Comparison of ENCODE assay signal across 8 cellular contexts in genomic region chr10:115092555-115093285, GRCh38. TPM values are rescaled to one million over a fixed set of nuclear protein-coding genes. Genes with fewer than 3 reads are reported as not detected.
DNase-seq lines count a peak whose midpoint lies in the region; ATAC-seq, FAIRE-seq and TF ChIP-seq lines count a peak whose summit lies in the region.

No MANE protein-coding gene starts in this region.

- TF ChIP-seq CTCF in DND-41 (IDR thresholded peaks at IDR 0.05; ENCODE audit: borderline replicate concordance, extremely low read depth, low read length, poor library complexity, severe bottlenecking): no peak
- TF ChIP-seq CTCF in HepG2 (CRISPR knock-in tag; IDR thresholded peaks at IDR 0.05): no peak

- H3K27ac Mint-ChIP-seq in T-cell: no peak overlapping the region
- H3K27ac Mint-ChIP-seq in stimulated activated naive CD8-positive, alpha-beta T cell treated with anti-CD3 and anti-CD28 coated beads, Interleukin-15, amount 100 ng/mL, for 72 hours: no peak overlapping the region

- H3K9ac ChIP-seq in DND-41 (ENCODE audit: low read depth, low read length) (peak overlapping the region; percentile 61), HepG2 (ENCODE audit: insufficient read depth, low read depth, low read length) (no peak overlapping the region)

- H3K9me3 ChIP-seq in DND-41 (ENCODE audit: insufficient read depth, low read length, severe bottlenecking) (no peaks in the 10 kb centered on the region), HepG2 (ENCODE audit: low read length) (no peaks in the 10 kb centered on the region), small intestine (ENCODE audit: control insufficient read depth, low read depth) (no peaks in the 10 kb centered on the region)

- TF ChIP-seq POLR2A in HepG2 (IDR thresholded peaks at IDR 0.05; ENCODE audit: insufficient read depth in 1 of 2, low read depth in 2 of 2, low read length in 2 of 2): no peak

- FAIRE-seq in HepG2 (lab: Jason Lieb, UNC) (no peak), small intestine (lab: Jason Lieb, UNC) (no peak)

- H3K27ac ChIP-seq in DND-41 (ENCODE audit: low read length) (peak overlapping the region; percentile 9; the same call in 1 of the 2 replicates), HepG2 (ENCODE audit: extremely low read length, insufficient read depth, low read length) (no peak overlapping the region), small intestine (ENCODE audit: low read depth in 1 of 2, low read length in 1 of 2) (no peak overlapping the region)

- H3K4me2 ChIP-seq in DND-41 (ENCODE audit: insufficient read depth, low read length) (peak overlapping the region; percentile 86), HepG2 (ENCODE audit: low read depth, low read length) (peak overlapping the region; percentile 84)

- peaks cover 45 to 46% of the 10 kb centered on the region in 2 donors for H3K27me3 Mint-ChIP-seq in T-cell
- H3K27me3 Mint-ChIP-seq in stimulated activated naive CD8-positive, alpha-beta T cell treated with anti-CD3 and anti-CD28 coated beads, Interleukin-15, amount 100 ng/mL, for 72 hours: peaks cover 53% of the 10 kb centered on the region

- peak; percentile 82 for ATAC-seq in DND-41 (ENCODE audit: insufficient read depth, low read depth)
- peak; percentile 37 for ATAC-seq in GM19468 (IDR thresholded peaks at IDR 0.05; ENCODE audit: extremely low read depth, unreplicated experiment)
- peak; percentile 77 for ATAC-seq in HG03520 (IDR thresholded peaks at IDR 0.05; ENCODE audit: unreplicated experiment)
- peak; percentile 65 to 89 (median 70) for ATAC-seq in T-cell (replicated peaks in 1 of 4)
- ATAC-seq in HepG2: peak; percentile 34
- peak; percentile 78 for ATAC-seq in stimulated activated naive CD8-positive, alpha-beta T cell treated with anti-CD3 and anti-CD28 coated beads, Interleukin-15, amount 100 ng/mL, for 72 hours

- DNase-seq in DND-41 (peak; percentile 46), T-cell (peak in 8 of 34 experiments; percentile 0 to 15 (median 7)), dedifferentiated amniotic fluid mesenchymal stem cell (ENCODE audit: extremely low spot score) (peak; percentile 37), HepG2 (ENCODE audit: low spot score) (no peak), small intestine (no peak)
- DNase-seq in stimulated activated naive CD8-positive, alpha-beta T cell treated with anti-CD3 and anti-CD28 coated beads, Interleukin-15, amount 100 ng/mL, for 72 hours: peak; percentile 24 to 57

- no peak for TF ChIP-seq EP300 in HepG2 (IDR thresholded peaks at IDR 0.05; ENCODE audit: low read depth in 2 of 2, low read length in 2 of 2)
- no peak for TF ChIP-seq EP300 in HepG2 (CRISPR knock-in tag; IDR thresholded peaks at IDR 0.05; ENCODE audit: borderline replicate concordance)

- CTCF ChIA-PET in T-cell (lab: Charles Lee) (no interaction called here), HepG2 (lab: Yijun Ruan, JAX; ENCODE audit: low intra/inter-chr PET ratio, low total read pairs) (no interaction called here)

- peaks cover 11 to 19% (median 14%) of the 10 kb centered on the region in 3 donors for H3K4me1 Mint-ChIP-seq in T-cell
- H3K4me1 Mint-ChIP-seq in stimulated activated naive CD8-positive, alpha-beta T cell treated with anti-CD3 and anti-CD28 coated beads, Interleukin-15, amount 100 ng/mL, for 72 hours: peaks cover 13% of the 10 kb centered on the region

- TF ChIP-seq RAD21 in HepG2 (CRISPR knock-in tag; IDR thresholded peaks at IDR 0.05): no peak

- H3K4me1 ChIP-seq in DND-41 (ENCODE audit: insufficient read depth, low read length) (peaks cover 22% of the 10 kb centered on the region), HepG2 (ENCODE audit: insufficient read depth, low read length) (no peaks in the 10 kb centered on the region), small intestine (ENCODE audit: control insufficient read depth in 2 of 2, insufficient read depth in 1 of 2, low read depth in 1 of 2, low read length in 1 of 2) (no peaks in the 10 kb centered on the region)

- BruUV-seq in HepG2 (replicated peaks; lab: Mats Ljungman, UMichigan): no TSS peak

- H3K36me3 ChIP-seq in DND-41 (ENCODE audit: insufficient read depth, low read length) (no peaks in the 10 kb centered on the region), HepG2 (replicated peaks in 1 of 2; ENCODE audit: control insufficient read depth in 1 of 2, insufficient read depth in 2 of 2, low read length in 2 of 2) (no peaks in the 10 kb centered on the region), small intestine (ENCODE audit: control insufficient read depth in 2 of 2, insufficient read depth in 2 of 2, low read length in 2 of 2) (no peaks in the 10 kb centered on the region)

- H2AFZ ChIP-seq in DND-41 (ENCODE audit: low read depth, low read length) (peak overlapping the region; percentile 77), HepG2 (ENCODE audit: low read length) (no peak overlapping the region)

- H3K9me3 Mint-ChIP-seq in T-cell: no peaks in the 10 kb centered on the region
- H3K9me3 Mint-ChIP-seq in stimulated activated naive CD8-positive, alpha-beta T cell treated with anti-CD3 and anti-CD28 coated beads, Interleukin-15, amount 100 ng/mL, for 72 hours: peaks cover 0 to 2% of the 10 kb centered on the region in 2 donors

- no peaks in the 10 kb centered on the region for H3K36me3 Mint-ChIP-seq in T-cell

- in situ Hi-C loops in HepG2 (cut with HindIII; ENCODE audit: extremely low pct_ligation_motif_present, low pct_unique_long_range_greater_than_20kb): no loop called here

- H3K4me3 ChIP-seq in DND-41 (ENCODE audit: low read depth in 1 of 2, low read length in 2 of 2) (peak overlapping the region; percentile 34 to 67; a peak in 3 of 4 replicates), HepG2 (replicated peaks in 1 of 3; ENCODE audit: insufficient read depth in 1 of 3, low read depth in 2 of 3, low read length in 3 of 3) (peak overlapping the region; percentile 47 to 73 (median 62); a peak in 4 of 6 replicates), small intestine (ENCODE audit: low read depth in 1 of 2, low read length in 2 of 2) (peak overlapping the region in 1 of 2 donors; percentile 66)

- peak overlapping the region; percentile 68 to 85 (median 79) for H3K4me3 Mint-ChIP-seq in T-cell
- H3K4me3 Mint-ChIP-seq in stimulated activated naive CD8-positive, alpha-beta T cell treated with anti-CD3 and anti-CD28 coated beads, Interleukin-15, amount 100 ng/mL, for 72 hours: peak overlapping the region; percentile 72 to 82

- H4K20me1 ChIP-seq in DND-41 (ENCODE audit: insufficient read depth, low read length): no peaks in the 10 kb centered on the region
- H4K20me1 ChIP-seq in HepG2 (ENCODE audit: insufficient read depth, low read length): no peaks in the 10 kb centered on the region

- POLR2A ChIA-PET in T-cell (lab: Charles Lee) (no interaction called here), HepG2 (lab: Yijun Ruan, JAX) (no interaction called here)

- intact Hi-C loops in HepG2 (cut with micrococcal nuclease; ENCODE audit: unreplicated experiment): loop anchor here (1.0 to 5.0 kb wide), 2 partner anchors 65 to 215 kb away; no protein-coding TSS in a partner anchor

- WGBS in HepG2 (ENCODE audit: low lambda C conversion rate): 24% methylated on average over 27 of the region's 75 CpGs
- WGBS in small intestine, 3 donors: 0 to 1% (median 0%) methylated on average over 35 to 75 of the region's 75 CpGs

- H3K79me2 ChIP-seq in DND-41 (ENCODE audit: insufficient read depth, low read length): no peaks in the 10 kb centered on the region
- no peaks in the 10 kb centered on the region for H3K79me2 ChIP-seq in HepG2 (ENCODE audit: insufficient read depth, low read length)

- H3K27me3 ChIP-seq in DND-41 (ENCODE audit: insufficient read depth, low read length, poor library complexity) (peaks cover 49% of the 10 kb centered on the region), HepG2 (ENCODE audit: control insufficient read depth in 1 of 2, insufficient read depth in 2 of 2, low read length in 2 of 2) (peaks cover 3 to 26% of the 10 kb centered on the region in 2 experiments; a peak in 3 of 5 replicates), small intestine (ENCODE audit: control insufficient read depth in 2 of 2, insufficient read depth in 2 of 2, low read length in 2 of 2) (peaks cover 0 to 11% of the 10 kb centered on the region in 2 donors)

RNA-seq across cellular contexts. Expression of gene ATRNL1, which starts 0.4 kb away (rescaled TPM):
- total RNA-seq in T-cell: under 1 TPM in 3 of 5 donors, not detected in 2; 0.18 to 0.35 (median 0.20) TPM
- 0.04 TPM in 1 of 2 replicates, not detected in the other for total RNA-seq in HepG2 (2016; rRNA removed; fragmentation: Illumina TruSeq; extraction: Trizol)
- total RNA-seq in HepG2 (2016; cell fraction: cytosol; rRNA removed; fragmentation: Illumina TruSeq; extraction: Trizol; ENCODE audit: low read depth): 0.20 TPM in 1 of 2 replicates, not detected in the other
- total RNA-seq in HepG2 (2016; cell fraction: insoluble cytoplasmic fraction; rRNA removed; fragmentation: Illumina TruSeq; extraction: Trizol): not detected in 2 replicates
- total RNA-seq in HepG2 (2016; cell fraction: membrane; rRNA removed; fragmentation: Illumina TruSeq; extraction: Trizol): 0.14 and 0.22 TPM in 2 replicates
- not detected in 2 replicates for total RNA-seq in HepG2 (2016; cell fraction: nucleus; rRNA removed; fragmentation: Illumina TruSeq; extraction: Trizol)
- polyA plus RNA-seq in HepG2 (2011; rRNA removed): 0.01 TPM in 1 of 2 replicates, not detected in the other
- polyA plus RNA-seq in HepG2 (2011; cell fraction: cytosol; rRNA removed): 0.03 TPM in 1 of 2 replicates, not detected in the other
- not detected in 2 replicates for polyA plus RNA-seq in HepG2 (2011; cell fraction: nucleus; rRNA removed)
- 0.12 TPM in 1 of 2 replicates, not detected in the other for polyA plus RNA-seq in HepG2 (2012)
- polyA plus RNA-seq in HepG2 (2016; cell fraction: cytosol; fragmentation: Illumina TruSeq; extraction: Trizol; ENCODE audit: low read depth): 0.10 TPM in 1 of 2 replicates, not detected in the other
- polyA plus RNA-seq in HepG2 (2016; cell fraction: insoluble cytoplasmic fraction; fragmentation: Illumina TruSeq; extraction: Trizol; ENCODE audit: low read depth): not detected in 2 replicates
- polyA plus RNA-seq in HepG2 (2016; cell fraction: membrane; fragmentation: Illumina TruSeq; extraction: Trizol; ENCODE audit: low read depth): not detected in 2 replicates
- not detected in 2 replicates for polyA plus RNA-seq in HepG2 (2016; cell fraction: nucleus; fragmentation: Illumina TruSeq; extraction: Trizol; ENCODE audit: insufficient read depth, low read depth)
- 0.02 TPM in 1 of 2 replicates, not detected in the other for polyA minus RNA-seq in HepG2 (2011; rRNA and poly(A)+ RNA removed; ENCODE audit: low replicate concordance)
- polyA minus RNA-seq in HepG2 (2011; cell fraction: cytosol; rRNA and poly(A)+ RNA removed): not detected in 2 replicates
- polyA minus RNA-seq in HepG2 (2011; cell fraction: nucleus; rRNA and poly(A)+ RNA removed): 0.37 and 1.2 TPM in 2 replicates
- under 1 TPM in 1 of 3 donors, not detected in 2; 0.78 TPM for polyA plus RNA-seq in small intestine

Comparison
In these comparisons a context has a peak if more than half of its experiments do, and no peak if none do; other contexts are left out.
1. DNase-seq: peak in DND-41 (single experiment), dedifferentiated amniotic fluid mesenchymal stem cell (single experiment) and stimulated activated naive CD8-positive, alpha-beta T cell treated with anti-CD3 and anti-CD28 coated beads, Interleukin-15, amount 100 ng/mL, for 72 hours (2 of 2); none in HepG2 (single experiment) and small intestine (single experiment).
2. Peak in every context shown above with its lines, with median percentiles within 50 percentile points of each other: ATAC-seq.